ENCODE assay signal across 9 cellular contexts in the genomic region with DNA sequence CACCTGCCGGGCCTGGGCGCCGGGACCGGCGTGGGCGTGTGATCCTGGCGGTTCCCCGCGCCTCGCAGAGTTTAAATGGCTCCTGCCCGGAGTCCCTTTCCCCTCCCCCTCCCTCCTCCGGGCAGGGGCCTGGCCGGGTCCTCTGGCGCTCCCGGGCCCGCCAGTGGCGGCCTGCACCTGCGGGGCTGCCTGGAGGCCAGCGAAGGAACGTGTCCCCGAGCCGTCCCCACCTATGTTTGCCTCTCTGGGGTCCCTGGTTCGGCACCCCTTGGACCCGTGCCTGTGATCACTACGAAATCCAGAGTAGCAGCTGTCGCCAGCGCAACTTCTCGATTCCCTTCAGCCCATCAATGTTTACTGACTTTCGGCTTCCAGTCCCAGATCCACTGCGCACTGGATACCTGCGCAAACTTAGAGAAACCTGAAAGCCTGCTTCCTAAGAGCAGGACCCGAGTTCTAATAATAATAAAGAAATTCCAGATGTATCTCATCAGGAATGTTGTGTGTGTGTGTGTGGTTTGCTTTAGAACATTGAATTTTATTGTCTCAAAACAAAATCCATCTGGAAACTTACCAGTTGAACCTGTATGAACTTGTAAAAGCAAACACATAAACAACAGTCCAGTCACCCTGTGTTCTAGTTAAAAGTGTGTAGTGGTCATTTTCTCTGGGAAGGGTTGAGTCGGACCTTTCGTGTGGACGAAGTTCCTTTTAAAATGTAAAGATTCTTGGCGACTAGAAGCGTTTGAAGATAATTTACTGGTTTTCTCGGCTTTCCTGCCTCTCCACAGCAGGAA. TPM values are rescaled to one million over a fixed set of nuclear protein-coding genes. Genes with fewer than 3 reads are reported as not detected.
DNase-seq lines count a peak whose midpoint lies in the region; ATAC-seq, FAIRE-seq and TF ChIP-seq lines count a peak whose summit lies in the region.
"Had no signal": no experiment of that assay in that cellular context is flagged by ENCODE, and none has a peak within 500 bp of the region (broad histone marks: within the 10 kb centered on the region; RNA-seq: fewer than 3 reads in every experiment).

No MANE protein-coding gene starts in this region.

- no peak overlapping the region for H3K27ac Mint-ChIP-seq in stimulated activated naive B cell treated with anti-CD40 and anti-IgM and Interleukin-4, amounts not matched to agents 10 μg/mL and 1 μg/mL and 100 μg/mL, for 72 hours

- H3K4me3 ChIP-seq in ascending aorta (peak overlapping the region; percentile 57 to 60), keratinocyte (ENCODE audit: control insufficient read depth in 2 of 3, extremely low read depth in 1 of 3, insufficient read depth in 2 of 3, low read depth in 1 of 3, low read length in 3 of 3) (peak overlapping the region; percentile 35 to 65 (median 43))

- H3K9me3 ChIP-seq in ascending aorta (no peaks in the 10 kb centered on the region), keratinocyte (ENCODE audit: control insufficient read depth, low read depth, low read length) (no peaks in the 10 kb centered on the region)

- no peaks in the 10 kb centered on the region for H3K36me3 Mint-ChIP-seq in stimulated activated naive B cell treated with anti-CD40 and anti-IgM and Interleukin-4, amounts not matched to agents 10 μg/mL and 1 μg/mL and 100 μg/mL, for 72 hours

- no peaks in the 10 kb centered on the region for H3K36me3 ChIP-seq in ascending aorta
- H3K36me3 ChIP-seq in keratinocyte (ENCODE audit: control insufficient read depth in 2 of 2, extremely low read depth in 1 of 2, insufficient read depth in 2 of 2, low read length in 2 of 2) = no peaks in the 10 kb centered on the region

- H3K9ac ChIP-seq in keratinocyte (ENCODE audit: control insufficient read depth, extremely low read depth, insufficient read depth, low read length) = peak overlapping the region; percentile 61

- H3K9me3 Mint-ChIP-seq in stimulated activated naive B cell treated with anti-CD40 and anti-IgM and Interleukin-4, amounts not matched to agents 10 μg/mL and 1 μg/mL and 100 μg/mL, for 72 hours = peaks cover 0 to 4% of the 10 kb centered on the region in 2 donors

- H3K4me3 Mint-ChIP-seq in stimulated activated naive B cell treated with anti-CD40 and anti-IgM and Interleukin-4, amounts not matched to agents 10 μg/mL and 1 μg/mL and 100 μg/mL, for 72 hours = peak overlapping the region; percentile 52 to 65

- no peak for TF ChIP-seq CTCF in ascending aorta (IDR thresholded peaks at IDR 0.05)
- TF ChIP-seq CTCF in keratinocyte (optimal IDR thresholded peaks at IDR 0.05 in 1 of 3, IDR thresholded peaks at IDR 0.05 in 1 of 3, conservative IDR thresholded peaks at IDR 0.05 in 1 of 3; ENCODE audit: extremely low read depth in 1 of 3, insufficient read depth in 2 of 3, low read length in 3 of 3) = no peak

- H3K27me3 Mint-ChIP-seq in stimulated activated naive B cell treated with anti-CD40 and anti-IgM and Interleukin-4, amounts not matched to agents 10 μg/mL and 1 μg/mL and 100 μg/mL, for 72 hours = peaks cover 26 to 47% of the 10 kb centered on the region in 2 donors

- no peak for FAIRE-seq in keratinocyte (lab: Jason Lieb, UNC)

- dilution Hi-C loops in keratinocyte (cut with MboI; ENCODE audit: extremely low pct_ligation_motif_present, low sequenced_read_pairs) = no loop called here

- H3K27ac ChIP-seq in ascending aorta = no peak overlapping the region
- no peak overlapping the region for H3K27ac ChIP-seq in keratinocyte (ENCODE audit: control insufficient read depth, insufficient read depth, low read length)

- H3K4me2 ChIP-seq in keratinocyte (ENCODE audit: control insufficient read depth, extremely low read depth, insufficient read depth, low read depth, low read length) = peak overlapping the region; percentile 69

- peaks cover 0 to 2% of the 10 kb centered on the region in 2 donors for H3K4me1 ChIP-seq in ascending aorta
- peaks cover 15% of the 10 kb centered on the region for H3K4me1 ChIP-seq in keratinocyte (ENCODE audit: control insufficient read depth, extremely low read depth, insufficient read depth, low read length)

- no peak for ATAC-seq in stimulated activated naive B cell treated with anti-CD40 and anti-IgM and Interleukin-4, amounts not matched to agents 10 μg/mL and 1 μg/mL and 100 μg/mL, for 72 hours (replicated peaks)
- no peak for ATAC-seq in GM19023 (IDR thresholded peaks at IDR 0.05; ENCODE audit: unreplicated experiment)
- no peak for ATAC-seq in HG03378 (IDR thresholded peaks at IDR 0.05; ENCODE audit: unreplicated experiment)
- no peak for ATAC-seq in HG03039 (IDR thresholded peaks at IDR 0.05; ENCODE audit: unreplicated experiment)

- no peaks in the 10 kb centered on the region for H3K9me1 ChIP-seq in keratinocyte (ENCODE audit: control insufficient read depth, extremely low read depth, insufficient read depth, low read length)

- peak overlapping the region; percentile 33 for H2AFZ ChIP-seq in keratinocyte (ENCODE audit: control insufficient read depth, low read length)

- no peaks in the 10 kb centered on the region for H4K20me1 ChIP-seq in keratinocyte (ENCODE audit: control insufficient read depth, extremely low read depth, insufficient read depth, low read length)

- peak; percentile 19 for DNase-seq in NCI-H2227 (lab: John Stamatoyannopoulos, UW; ENCODE audit: unreplicated experiment)
- no peak for DNase-seq in NCI-H2227 treated with DMSO at 0.1 percent for 48 hours (lab: John Stamatoyannopoulos, UW)
- DNase-seq in ascending aorta (ENCODE audit: low spot score in 2 of 2) = no peak
- DNase-seq in keratinocyte (ENCODE audit: low read depth, low spot score) = no peak
- no peak for DNase-seq in stimulated activated naive B cell treated with anti-CD40 and anti-IgM and Interleukin-4, amounts not matched to agents 10 μg/mL and 1 μg/mL and 100 μg/mL, for 72 hours

- H3K4me1 Mint-ChIP-seq in stimulated activated naive B cell treated with anti-CD40 and anti-IgM and Interleukin-4, amounts not matched to agents 10 μg/mL and 1 μg/mL and 100 μg/mL, for 72 hours = no peaks in the 10 kb centered on the region

- H3K79me2 ChIP-seq in keratinocyte (ENCODE audit: control insufficient read depth, insufficient read depth, low read length) = no peaks in the 10 kb centered on the region

- intact Hi-C loops in ascending aorta (cut with DNase I) = no loop called here

- H3K27me3 ChIP-seq in ascending aorta = no peaks in the 10 kb centered on the region
- no peaks in the 10 kb centered on the region for H3K27me3 ChIP-seq in keratinocyte (ENCODE audit: control insufficient read depth, extremely low read depth, insufficient read depth, low read length)

RNA-seq across cellular contexts. Expression of a gene that starts 0.8 kb away (rescaled TPM):
- 7.5 TPM for total RNA-seq in ascending aorta
- polyA plus RNA-seq in keratinocyte = 1.8 to 6.6 TPM (median 3.3 TPM) in 3 replicates
- polyA plus RNA-seq in keratinocyte (2011; ENCODE audit: low read depth) = 4.2 TPM
- polyA plus RNA-seq in keratinocyte (2011; cell fraction: cytosol; rRNA removed) = 2.9 and 3.5 TPM in 2 replicates
- 6.8 and 8.1 TPM in 2 replicates for polyA plus RNA-seq in keratinocyte (2011; cell fraction: nucleus; rRNA removed)
- polyA plus RNA-seq in keratinocyte (2012; ENCODE audit: low replicate concordance) = 3.0 and 9.2 TPM in 2 replicates
- 3.3 to 5.6 TPM (median 5.6 TPM) in 3 replicates for polyA minus RNA-seq in keratinocyte
- 5.0 TPM for polyA minus RNA-seq in keratinocyte (2011; cell fraction: cytosol; rRNA and poly(A)+ RNA removed)
- 4.0 and 6.6 TPM in 2 replicates for polyA minus RNA-seq in keratinocyte (2011; cell fraction: nucleus; rRNA and poly(A)+ RNA removed)

RNA-seq across cellular contexts. Expression of a gene that starts 21.4 kb away (rescaled TPM):
- total RNA-seq in ascending aorta = not detected
- 0.28 to 0.62 TPM (median 0.33 TPM) in 3 replicates for polyA plus RNA-seq in keratinocyte
- 0.54 TPM for polyA plus RNA-seq in keratinocyte (2011; ENCODE audit: low read depth)
- 0.39 and 0.51 TPM in 2 replicates for polyA plus RNA-seq in keratinocyte (2011; cell fraction: cytosol; rRNA removed)
- 0.43 and 0.75 TPM in 2 replicates for polyA plus RNA-seq in keratinocyte (2011; cell fraction: nucleus; rRNA removed)
- 0.32 and 0.44 TPM in 2 replicates for polyA plus RNA-seq in keratinocyte (2012; ENCODE audit: low replicate concordance)
- polyA minus RNA-seq in keratinocyte = 0.13 to 4.4 TPM (median 1.1 TPM) in 3 replicates
- polyA minus RNA-seq in keratinocyte (2011; cell fraction: cytosol; rRNA and poly(A)+ RNA removed) = 2.7 TPM
- 0.85 TPM in 1 of 2 replicates, not detected in the other for polyA minus RNA-seq in keratinocyte (2011; cell fraction: nucleus; rRNA and poly(A)+ RNA removed)
- polyA plus RNA-seq: BJ had no signal
